Comparison of ENCODE assay signal across 8 cellular contexts in genomic region chr5:181215997-181216982, GRCh38. TPM values are rescaled to one million over a fixed set of nuclear protein-coding genes. Genes with fewer than 3 reads are reported as not detected.
DNase-seq lines count a peak whose midpoint lies in the region; ATAC-seq and TF ChIP-seq lines count a peak whose summit lies in the region.

No MANE protein-coding gene starts in this region.

- H3K4me3 Mint-ChIP-seq in CD8-positive, alpha-beta memory T cell, result peak overlapping the region; percentile 87 to 96 (median 93)
- H3K4me3 Mint-ChIP-seq in central memory CD8-positive, alpha-beta T cell, result peak overlapping the region; percentile 83

- peaks cover 34 to 45% (median 35%) of the 10 kb centered on the region in 3 donors for H3K4me1 Mint-ChIP-seq in CD8-positive, alpha-beta memory T cell
- H3K4me1 Mint-ChIP-seq in central memory CD8-positive, alpha-beta T cell, result peaks cover 41% of the 10 kb centered on the region

- H3K9me3 Mint-ChIP-seq in CD8-positive, alpha-beta memory T cell, result peaks cover 0 to 5% (median 3%) of the 10 kb centered on the region in 5 donors
- H3K9me3 Mint-ChIP-seq in central memory CD8-positive, alpha-beta T cell, result no peaks in the 10 kb centered on the region

- H3K4me3 ChIP-seq in CD8-positive, alpha-beta memory T cell (ENCODE audit: low read length), result peak overlapping the region; percentile 69
- H3K4me3 ChIP-seq in MG63 (peak overlapping the region; percentile 53), neuron (ENCODE audit: low read length) (peak overlapping the region; percentile 47), adrenal gland (peak overlapping the region in 1 of 4 donors; percentile 40)

- CTCF ChIA-PET in CD8-positive, alpha-beta memory T cell (lab: Charles Lee), result interaction anchor here (1.0 to 2.5 kb wide), 5 partner anchors 9 to 31 kb away, joined by 4 to 19 read pairs (median 5); no protein-coding TSS in a partner anchor

- no peaks in the 10 kb centered on the region for H3K9me3 ChIP-seq in CD8-positive, alpha-beta memory T cell (ENCODE audit: low read length)
- H3K9me3 ChIP-seq in MG63 (no peaks in the 10 kb centered on the region), neuron (ENCODE audit: low read length) (no peaks in the 10 kb centered on the region), adrenal gland (replicated peaks in 1 of 3) (no peaks in the 10 kb centered on the region)

- no peak for TF ChIP-seq POLR2A in adrenal gland (IDR thresholded peaks at IDR 0.05)

- no peak for TF ChIP-seq CTCF in adrenal gland (IDR thresholded peaks at IDR 0.05)

- intact Hi-C loops in adrenal gland (cut with DNase I), result loop anchor here in 1 of 2 donors (5.0 kb wide), 1 partner anchor 36 kb away; no protein-coding TSS in a partner anchor

- H3K27me3 ChIP-seq in CD8-positive, alpha-beta memory T cell (ENCODE audit: insufficient read depth, low read length, poor library complexity, severe bottlenecking), result no peaks in the 10 kb centered on the region
- H3K27me3 ChIP-seq in MG63, result no peaks in the 10 kb centered on the region
- H3K27me3 ChIP-seq in neuron (ENCODE audit: insufficient read depth, low read length), result peaks cover 12% of the 10 kb centered on the region
- no peaks in the 10 kb centered on the region for H3K27me3 ChIP-seq in adrenal gland

- peaks cover 0 to 19% (median 4%) of the 10 kb centered on the region in 3 donors for H3K36me3 Mint-ChIP-seq in CD8-positive, alpha-beta memory T cell
- H3K36me3 Mint-ChIP-seq in central memory CD8-positive, alpha-beta T cell (ENCODE audit: insufficient read depth), result peaks cover 40% of the 10 kb centered on the region

- H2AFZ ChIP-seq in neuron (ENCODE audit: low read depth, low read length), result no peak overlapping the region

- H3K36me3 ChIP-seq in CD8-positive, alpha-beta memory T cell (ENCODE audit: insufficient read depth, low read length), result no peaks in the 10 kb centered on the region
- no peaks in the 10 kb centered on the region for H3K36me3 ChIP-seq in MG63
- H3K36me3 ChIP-seq in neuron (ENCODE audit: insufficient read depth, low read length), result no peaks in the 10 kb centered on the region
- no peaks in the 10 kb centered on the region for H3K36me3 ChIP-seq in adrenal gland (replicated peaks in 1 of 2)

- peaks cover 4 to 13% of the 10 kb centered on the region in 2 donors for H3K27me3 Mint-ChIP-seq in CD8-positive, alpha-beta memory T cell
- no peaks in the 10 kb centered on the region for H3K27me3 Mint-ChIP-seq in central memory CD8-positive, alpha-beta T cell

- ATAC-seq in central memory CD8-positive, alpha-beta T cell (replicated peaks; ENCODE audit: extremely low read depth, poor library complexity, severe bottlenecking), result no peak
- no peak for ATAC-seq in left lobe of liver

- DNase-seq in CD8-positive, alpha-beta memory T cell, result peak in 1 of 5 donors; percentile 44
- DNase-seq in MG63, result peak; percentile 74
- DNase-seq in central memory CD8-positive, alpha-beta T cell (ENCODE audit: low spot score in 2 of 2), result no peak
- no peak for DNase-seq in adrenal gland
- no peak for DNase-seq in NCI-H748 treated with DMSO at 0.1 percent for 48 hours (lab: John Stamatoyannopoulos, UW)
- no peak for DNase-seq in left lobe of liver (ENCODE audit: low spot score)
- DNase-seq in nucleus accumbens (lab: John Stamatoyannopoulos, UW), result no peak

- H3K4me1 ChIP-seq in CD8-positive, alpha-beta memory T cell (ENCODE audit: insufficient read depth, low read length), result peaks cover 28% of the 10 kb centered on the region
- H3K4me1 ChIP-seq in neuron (ENCODE audit: insufficient read depth, low read length) (peaks cover 11% of the 10 kb centered on the region), adrenal gland (replicated peaks in 1 of 2) (peaks cover 0 to 8% of the 10 kb centered on the region in 2 donors)

- peak overlapping the region; percentile 30 for H3K27ac ChIP-seq in CD8-positive, alpha-beta memory T cell (ENCODE audit: low read depth, low read length)
- no peak overlapping the region for H3K27ac ChIP-seq in adrenal gland

- peak overlapping the region; percentile 85 to 100 (median 94) for H3K27ac Mint-ChIP-seq in CD8-positive, alpha-beta memory T cell
- peak overlapping the region; percentile 85 for H3K27ac Mint-ChIP-seq in central memory CD8-positive, alpha-beta T cell (ENCODE audit: low read depth)

- 38 to 52% (median 45%) methylated on average over 44 of the region's 44 CpGs for whole genome bisulfite sequencing in adrenal gland, 4 donors

- POLR2A ChIA-PET in CD8-positive, alpha-beta memory T cell (lab: Charles Lee), result interaction anchor here (1.0 to 2.7 kb wide), 5 partner anchors 9 to 45 kb away, joined by 3 to 18 read pairs (median 9); no protein-coding TSS in a partner anchor

RNA-seq across cellular contexts. Expression of gene TRIM41, which starts 6.8 kb away (rescaled TPM):
- 10 to 100 TPM; 35.2 to 42.7 TPM for total RNA-seq in CD8-positive, alpha-beta memory T cell
- polyA plus RNA-seq in CD8-positive, alpha-beta memory T cell, result 2.2 TPM
- total RNA-seq in MG63 (2014; rRNA removed; shearing (Covaris generic); ENCODE audit: low replicate concordance), result 31.9 and 43.0 TPM in 2 replicates
- total RNA-seq in adrenal gland (10 to 100 TPM; 15.6 to 41.6 (median 19.6) TPM), left lobe of liver (23.0 TPM)
- 10 to 100 TPM; 13.3 to 56.2 (median 28.1) TPM for polyA plus RNA-seq in adrenal gland

RNA-seq across cellular contexts. Expression of gene TRIM7, which starts 11.3 kb away (rescaled TPM):
- total RNA-seq in CD8-positive, alpha-beta memory T cell, result 1 to 10 TPM; 2.2 to 2.3 TPM
- 0.74 TPM for polyA plus RNA-seq in CD8-positive, alpha-beta memory T cell
- 15.6 and 22.6 TPM in 2 replicates for total RNA-seq in MG63 (2014; rRNA removed; shearing (Covaris generic); ENCODE audit: low replicate concordance)
- total RNA-seq in adrenal gland (1 to 10 TPM in 7 of 8 donors, under 1 TPM in 1; 0.78 to 6.3 (median 4.4) TPM), left lobe of liver (0.23 TPM)
- polyA plus RNA-seq in adrenal gland, result 1 to 10 TPM; 2.1 to 5.3 (median 3.4) TPM

RNA-seq across cellular contexts. Expression of gene RACK1, which starts 27.4 kb away (rescaled TPM):
- total RNA-seq in CD8-positive, alpha-beta memory T cell, result 1,000 to 10,000 TPM; 2,341 to 2,398 TPM
- 1,821 TPM for polyA plus RNA-seq in CD8-positive, alpha-beta memory T cell
- total RNA-seq in MG63 (2014; rRNA removed; shearing (Covaris generic); ENCODE audit: low replicate concordance), result 8,781 and 10,327 TPM in 2 replicates
- total RNA-seq in adrenal gland (1,000 to 10,000 TPM; 1,373 to 3,641 (median 2,189) TPM), left lobe of liver (510 TPM)
- polyA plus RNA-seq in adrenal gland, result 1,000 to 10,000 TPM; 1,252 to 2,399 (median 1,718) TPM

RNA-seq across cellular contexts. Expression of gene TRIM52, which starts 44.7 kb away (rescaled TPM):
- 10 to 100 TPM; 14.1 to 17.1 TPM for total RNA-seq in CD8-positive, alpha-beta memory T cell
- 46.3 TPM for polyA plus RNA-seq in CD8-positive, alpha-beta memory T cell
- 3.9 and 5.8 TPM in 2 replicates for total RNA-seq in MG63 (2014; rRNA removed; shearing (Covaris generic); ENCODE audit: low replicate concordance)
- 10 to 100 TPM in 5 of 8 donors, 1 to 10 TPM in 3; 7.8 to 19.1 (median 11.8) TPM for total RNA-seq in adrenal gland
- 10 to 100 TPM; 12.8 to 23.9 (median 14.4) TPM for polyA plus RNA-seq in adrenal gland
- total RNA-seq in left lobe of liver, result 6.0 TPM
